Comparison of ENCODE assay signal across 8 cellular contexts in genomic region chrX:1249101-1249887, GRCh38. TPM values are rescaled to one million over a fixed set of nuclear protein-coding genes. Genes with fewer than 3 reads are reported as not detected.
DNase-seq lines count a peak whose midpoint lies in the region; ATAC-seq lines count a peak whose summit lies in the region.

No MANE protein-coding gene starts in this region.

- H3K4me1 Mint-ChIP-seq in activated T-cell treated with anti-CD3 and anti-CD28 coated beads, Interleukin-2, amount 50 U/mL, for 4 hours (ENCODE audit: low read depth): peaks cover 26% of the 10 kb centered on the region

- peak; percentile 60 to 61 for ATAC-seq in activated T-cell treated with anti-CD3 and anti-CD28 coated beads, Interleukin-2, amount 50 U/mL, for 4 hours
- ATAC-seq in left ventricle myocardium superior (peak; percentile 84), sciatic nerve (peak; percentile 85)

- no peaks in the 10 kb centered on the region for H3K27me3 Mint-ChIP-seq in activated T-cell treated with anti-CD3 and anti-CD28 coated beads, Interleukin-2, amount 50 U/mL, for 4 hours (ENCODE audit: low read depth)

- peak overlapping the region; percentile 44 for H3K4me3 Mint-ChIP-seq in activated T-cell treated with anti-CD3 and anti-CD28 coated beads, Interleukin-2, amount 50 U/mL, for 4 hours

- intact Hi-C loops in left ventricle myocardium superior (cut with micrococcal nuclease) (no loop called here), sciatic nerve (cut with DNase I) (no loop called here)

- H3K36me3 Mint-ChIP-seq in activated T-cell treated with anti-CD3 and anti-CD28 coated beads, Interleukin-2, amount 50 U/mL, for 4 hours (ENCODE audit: insufficient read depth): no peaks in the 10 kb centered on the region

- peak; percentile 31 for DNase-seq in activated T-cell treated with anti-CD3 and anti-CD28 coated beads for 1 hour (ENCODE audit: low read depth)
- no peak for DNase-seq in activated T-cell treated with anti-CD3 and anti-CD28 coated beads for 4 hours
- DNase-seq in activated T-cell treated with anti-CD3 and anti-CD28 coated beads, Interleukin-2, amount 50 U/mL, for 4 hours: peak; percentile 33
- peak; percentile 62 for DNase-seq in left ventricle myocardium superior
- DNase-seq in sciatic nerve (ENCODE audit: low spot score): peak; percentile 67
- no peak for DNase-seq in hippocampal formation (lab: John Stamatoyannopoulos, UW)
- DNase-seq in NCI-H2196 (lab: John Stamatoyannopoulos, UW; ENCODE audit: unreplicated experiment): no peak
- no peak for DNase-seq in NCI-H1048 (lab: John Stamatoyannopoulos, UW)

- H3K9me3 Mint-ChIP-seq in activated T-cell treated with anti-CD3 and anti-CD28 coated beads, Interleukin-2, amount 50 U/mL, for 4 hours: peaks cover 7% of the 10 kb centered on the region

RNA-seq across cellular contexts. Expression of gene CSF2RA, which starts 19.3 kb away (rescaled TPM):
- total RNA-seq in activated T-cell treated with anti-CD3 and anti-CD28 coated beads, Interleukin-2, amount 50 U/mL, for 4 hours: under 1 TPM; 0.20 to 0.98 (median 0.69) TPM
- 3.6 TPM for total RNA-seq in left ventricle myocardium superior
- 19.3 TPM for total RNA-seq in sciatic nerve

RNA-seq across cellular contexts. Expression of gene CRLF2, which starts 36.8 kb away (rescaled TPM):
- total RNA-seq in activated T-cell treated with anti-CD3 and anti-CD28 coated beads, Interleukin-2, amount 50 U/mL, for 4 hours: under 1 TPM in 2 of 3 donors, not detected in 1; 0.30 to 0.38 TPM
- total RNA-seq in left ventricle myocardium superior (not detected), sciatic nerve (0.22 TPM)

Comparison
In these comparisons a context has a peak if more than half of its experiments do, and no peak if none do; other contexts are left out.
1. DNase-seq: peak in activated T-cell treated with anti-CD3 and anti-CD28 coated beads for 1 hour (single experiment), activated T-cell treated with anti-CD3 and anti-CD28 coated beads, Interleukin-2, amount 50 U/mL, for 4 hours (single experiment), left ventricle myocardium superior (single experiment) and sciatic nerve (single experiment); none in activated T-cell treated with anti-CD3 and anti-CD28 coated beads for 4 hours (single experiment), hippocampal formation (0 of 2), NCI-H2196 (single experiment) and NCI-H1048 (single experiment).
2. Peak in every context shown above with its lines, with median percentiles within 50 percentile points of each other: ATAC-seq.